In the genomic region with DNA sequence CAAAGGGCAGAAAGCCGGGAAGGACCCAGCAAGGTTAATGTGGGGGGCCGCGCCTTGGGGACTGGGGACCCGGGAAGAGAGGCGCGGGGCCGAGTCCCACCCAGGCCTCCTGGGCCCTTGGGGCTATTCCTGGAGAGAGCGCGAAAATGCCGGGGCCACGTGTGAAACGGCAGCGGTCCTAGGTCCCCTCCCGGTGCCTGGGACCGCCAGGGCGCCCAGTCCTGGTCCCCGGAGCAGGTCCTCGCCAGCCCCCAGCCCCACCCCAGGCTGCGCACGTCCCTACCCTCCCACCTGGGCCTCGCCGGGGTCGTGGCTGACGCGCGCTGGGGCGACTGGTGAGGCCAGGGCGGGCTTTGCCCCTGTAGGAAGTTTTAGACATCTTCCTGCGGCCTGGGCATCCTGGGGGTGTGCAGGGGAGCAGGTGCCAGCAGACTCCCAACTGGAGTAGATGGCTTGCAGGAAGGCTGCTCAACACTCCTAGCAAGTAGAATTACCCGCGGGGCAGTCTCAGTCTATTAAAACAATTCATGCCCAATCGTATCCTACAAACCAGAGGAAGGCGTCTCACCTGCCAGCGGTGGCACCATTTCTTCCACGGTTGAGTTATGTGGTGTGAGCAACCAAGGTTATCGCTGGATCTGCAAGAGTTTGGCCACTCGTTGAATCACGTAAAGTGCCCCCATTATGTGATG, we compare ENCODE assay signal across 8 cellular contexts. TPM values are rescaled to one million over a fixed set of nuclear protein-coding genes. Genes with fewer than 3 reads are reported as not detected.
DNase-seq lines count a peak whose midpoint lies in the region; ATAC-seq and TF ChIP-seq lines count a peak whose summit lies in the region.

No MANE protein-coding gene starts in this region.

- DNase-seq in stimulated activated CD4-positive, alpha-beta T cell treated with anti-CD3 and anti-CD28 coated beads, Interleukin-4, amount 100 ng/mL, for 24 hours = peak; percentile 8
- no peak for DNase-seq in stimulated activated CD4-positive, alpha-beta T cell treated with anti-CD3 and anti-CD28 coated beads, Interleukin-4, amount 100 ng/mL, for 4 hours
- DNase-seq in Panc1 (ENCODE audit: low read depth, low spot score) = no peak
- peak; percentile 68 for DNase-seq in ecto neural progenitor cell (ENCODE audit: low spot score)
- no peak for DNase-seq in NCI-H1417 treated with DMSO at 0.1 percent for 48 hours (lab: John Stamatoyannopoulos, UW)
- no peak for DNase-seq in effector CD4-positive, alpha-beta T cell

- no peaks in the 10 kb centered on the region for H3K36me3 ChIP-seq in Panc1 (ENCODE audit: control insufficient read depth, insufficient read depth, low read length)

- POLR2A ChIA-PET in Panc1 (lab: Charles Lee) = no interaction called here

- H3K27ac ChIP-seq in Panc1 (ENCODE audit: low read length) = no peak overlapping the region; the same call in 1 of the 2 replicates

- intact Hi-C loops in Panc1 (cut with micrococcal nuclease; ENCODE audit: unreplicated experiment) = no loop called here

- H3K9me3 ChIP-seq in Panc1 (ENCODE audit: control insufficient read depth, insufficient read depth, low read depth, low read length) = no peaks in the 10 kb centered on the region
- no peaks in the 10 kb centered on the region for H3K9me3 ChIP-seq in mononuclear cell (ENCODE audit: low read depth, low read length)

- H3K4me3 ChIP-seq in Panc1 (ENCODE audit: low read depth in 2 of 2, low read length in 2 of 2) (peak overlapping the region; percentile 58 to 64), mononuclear cell (ENCODE audit: low read length) (peak overlapping the region; percentile 69)

- BruUV-seq in Panc1 (replicated peaks; lab: Mats Ljungman, UMichigan) = no TSS peak

- ATAC-seq in Panc1 (peak; percentile 65), GM19351 (IDR thresholded peaks at IDR 0.05; ENCODE audit: unreplicated experiment) (no peak)

- TF ChIP-seq CTCF in Panc1 (IDR thresholded peaks at IDR 0.05) = no peak

- CTCF ChIA-PET in Panc1 (lab: Charles Lee) = no interaction called here

- in situ Hi-C loops in Panc1 (cut with HindIII; ENCODE audit: low pct_unique_long_range_greater_than_20kb, low sequenced_read_pairs) = no loop called here

- H3K4me1 ChIP-seq in Panc1 (ENCODE audit: control insufficient read depth, insufficient read depth, low read length) = peaks cover 3% of the 10 kb centered on the region; the same call in 1 of the 2 replicates
- H3K4me1 ChIP-seq in mononuclear cell (ENCODE audit: insufficient read depth, low read length) = peaks cover 56% of the 10 kb centered on the region

- peaks cover 10% of the 10 kb centered on the region; the same call in 1 of the 2 replicates for H3K27me3 ChIP-seq in Panc1 (ENCODE audit: control insufficient read depth, insufficient read depth, low read length)
- no peaks in the 10 kb centered on the region for H3K27me3 ChIP-seq in mononuclear cell (ENCODE audit: insufficient read depth, low read length)

RNA-seq across cellular contexts. Expression of gene FAR2, which starts 0.8 kb away (rescaled TPM):
- total RNA-seq in Panc1 (2021; ENCODE audit: unreplicated experiment) (6.2 TPM), mononuclear cell (7.0 TPM)
- 4.6 TPM for polyA plus RNA-seq in Panc1 (2012; ENCODE audit: insufficient read length)

Comparison
In these comparisons a context has a peak if more than half of its experiments do, and no peak if none do; other contexts are left out.
1. DNase-seq: peak in stimulated activated CD4-positive, alpha-beta T cell treated with anti-CD3 and anti-CD28 coated beads, Interleukin-4, amount 100 ng/mL, for 24 hours (single experiment) and ecto neural progenitor cell (single experiment); none in stimulated activated CD4-positive, alpha-beta T cell treated with anti-CD3 and anti-CD28 coated beads, Interleukin-4, amount 100 ng/mL, for 4 hours (0 of 2), Panc1 (single experiment), NCI-H1417 treated with DMSO at 0.1 percent for 48 hours (single experiment) and effector CD4-positive, alpha-beta T cell (single experiment).